Comparison of ENCODE assay signal across 8 cellular contexts in genomic region chr3:136862953-136863352, GRCh38. TPM values are rescaled to one million over a fixed set of nuclear protein-coding genes. Genes with fewer than 3 reads are reported as not detected.
DNase-seq lines count a peak whose midpoint lies in the region; ATAC-seq and TF ChIP-seq lines count a peak whose summit lies in the region.

No MANE protein-coding gene starts in this region.

- peak overlapping the region; percentile 82 for H3K4me2 ChIP-seq in neuronal stem cell (ENCODE audit: insufficient read depth, low read length, poor library complexity, severe bottlenecking)

- H3K14ac ChIP-seq in neuronal stem cell (ENCODE audit: low read length): no peak overlapping the region

- no peak overlapping the region for H3K9ac ChIP-seq in neuronal stem cell (ENCODE audit: low read depth, low read length, poor library complexity)

- intact Hi-C loops in CD8-positive, alpha-beta T cell (cut with DNase I, micrococcal nuclease): loop anchor here (1.0 to 10.0 kb wide), 11 partner anchors 8 to 1732 kb away; partner anchors contain the start of genes MSL2 (in 2 of the 2), STAG1 (in 2 of the 2), CEP70 (in 1 of the 2) and PCCB (in 1 of the 2)
- intact Hi-C loops in posterior vena cava (cut with DNase I): loop anchor here in 1 of 2 donors (5.0 kb wide), 1 partner anchor 896 kb away; the partner anchor contains the start of gene PPP2R3A

- no peak for TF ChIP-seq CTCF in CD8-positive, alpha-beta T cell (IDR thresholded peaks at IDR 0.05)

- no peak overlapping the region for H4K91ac ChIP-seq in neuronal stem cell (ENCODE audit: low read depth, low read length, poor library complexity)

- no peaks in the 10 kb centered on the region for H3K27me3 Mint-ChIP-seq in CD8-positive, alpha-beta T cell (ENCODE audit: low read depth)
- H3K27me3 Mint-ChIP-seq in effector memory CD8-positive, alpha-beta T cell: no peaks in the 10 kb centered on the region

- no peak for DNase-seq in CD8-positive, alpha-beta T cell
- DNase-seq in MG63 (no peak), neuronal stem cell (ENCODE audit: low spot score) (no peak), posterior vena cava (ENCODE audit: low spot score) (no peak), NCI-H446 treated with DMSO at 0.1 percent for 48 hours (lab: John Stamatoyannopoulos, UW) (no peak)
- no peak for DNase-seq in effector memory CD8-positive, alpha-beta T cell

- H3K4me3 Mint-ChIP-seq in CD8-positive, alpha-beta T cell: peak overlapping the region; percentile 90
- peak overlapping the region; percentile 93 to 94 for H3K4me3 Mint-ChIP-seq in effector memory CD8-positive, alpha-beta T cell

- H3K36me3 Mint-ChIP-seq in CD8-positive, alpha-beta T cell: peaks cover 31% of the 10 kb centered on the region
- H3K36me3 Mint-ChIP-seq in effector memory CD8-positive, alpha-beta T cell (ENCODE audit: insufficient read depth): peaks cover 25% of the 10 kb centered on the region

- no peak overlapping the region for H2BK15ac ChIP-seq in neuronal stem cell (ENCODE audit: low read length)

- peaks cover 67% of the 10 kb centered on the region for H3K4me1 Mint-ChIP-seq in CD8-positive, alpha-beta T cell (ENCODE audit: low read depth)
- peaks cover 39 to 65% of the 10 kb centered on the region in 2 donors for H3K4me1 Mint-ChIP-seq in effector memory CD8-positive, alpha-beta T cell (ENCODE audit: low read depth in 2 of 2)

- no peak overlapping the region for H3K4ac ChIP-seq in neuronal stem cell (ENCODE audit: low read length)

- no peak for ATAC-seq in CD8-positive, alpha-beta T cell
- no peak for ATAC-seq in effector memory CD8-positive, alpha-beta T cell (replicated peaks)
- ATAC-seq in GM18907 (IDR thresholded peaks at IDR 0.05; ENCODE audit: unreplicated experiment) (no peak), HG03025 (IDR thresholded peaks at IDR 0.05; ENCODE audit: low FRiP score, unreplicated experiment) (no peak)

- H3K9me3 ChIP-seq in CD8-positive, alpha-beta T cell (ENCODE audit: low read length): no peaks in the 10 kb centered on the region
- H3K9me3 ChIP-seq in MG63: no peaks in the 10 kb centered on the region
- H3K9me3 ChIP-seq in neuronal stem cell (replicated peaks in 1 of 2; ENCODE audit: control insufficient read depth in 2 of 2, insufficient read depth in 1 of 2, low read depth in 1 of 2, low read length in 2 of 2): peaks cover 2 to 3% of the 10 kb centered on the region in 2 donors

- POLR2A ChIA-PET in CD8-positive, alpha-beta T cell (lab: Charles Lee): interaction anchor here (0.8 to 4.8 kb wide), 8 partner anchors 8 to 110 kb away, joined by 3 to 83 read pairs (median 5); partner anchors contain the start of gene STAG1

- peaks cover 27% of the 10 kb centered on the region for H3K4me1 ChIP-seq in CD8-positive, alpha-beta T cell (ENCODE audit: insufficient read depth, low read length)
- H3K4me1 ChIP-seq in neuronal stem cell (ENCODE audit: control insufficient read depth in 2 of 2, insufficient read depth in 1 of 2, low read depth in 1 of 2, low read length in 2 of 2): peaks cover 6 to 9% of the 10 kb centered on the region in 2 donors

- CTCF ChIA-PET in CD8-positive, alpha-beta T cell (lab: Charles Lee): interaction anchor here (0.5 to 5.9 kb wide), 4 partner anchors 36 to 667 kb away, joined by 3 to 46 read pairs (median 3); partner anchors contain the start of genes MSL2 and STAG1

- no peaks in the 10 kb centered on the region for H3K36me3 ChIP-seq in CD8-positive, alpha-beta T cell (ENCODE audit: insufficient read depth, low read length)
- peaks cover 22% of the 10 kb centered on the region for H3K36me3 ChIP-seq in MG63
- peaks cover 0 to 20% of the 10 kb centered on the region in 2 donors for H3K36me3 ChIP-seq in neuronal stem cell (replicated peaks in 1 of 2; ENCODE audit: control insufficient read depth in 2 of 2, insufficient read depth in 2 of 2, low read length in 2 of 2)

- H4K8ac ChIP-seq in neuronal stem cell (ENCODE audit: low read depth, low read length): no peak overlapping the region

- H3K18ac ChIP-seq in neuronal stem cell (ENCODE audit: low read length): no peak overlapping the region

- H3K9me3 Mint-ChIP-seq in CD8-positive, alpha-beta T cell: no peaks in the 10 kb centered on the region
- H3K9me3 Mint-ChIP-seq in effector memory CD8-positive, alpha-beta T cell: no peaks in the 10 kb centered on the region

- H3K27me3 ChIP-seq in CD8-positive, alpha-beta T cell (ENCODE audit: insufficient read depth, low read length): no peaks in the 10 kb centered on the region
- H3K27me3 ChIP-seq in MG63 (no peaks in the 10 kb centered on the region), neuronal stem cell (ENCODE audit: control insufficient read depth in 3 of 3, insufficient read depth in 3 of 3, low read depth in 1 of 3, low read length in 3 of 3) (no peaks in the 10 kb centered on the region)

- H3K23ac ChIP-seq in neuronal stem cell (ENCODE audit: low read depth, low read length, poor library complexity): no peak overlapping the region

- no peak overlapping the region for H2BK120ac ChIP-seq in neuronal stem cell (ENCODE audit: low read depth, low read length)

- H3K79me1 ChIP-seq in neuronal stem cell (ENCODE audit: low read depth, low read length): peaks cover 2% of the 10 kb centered on the region

- no CpG with 5 or more reads among the region's 12 CpGs for WGBS in neuronal stem cell (ENCODE audit: extremely low coverage in 2 of 2, insufficient read length in 2 of 2, insufficient replicate concordance in 1 of 2), 2 donors

- H2AFZ ChIP-seq in neuronal stem cell (ENCODE audit: low read length): peak overlapping the region; percentile 99

- H2BK5ac ChIP-seq in neuronal stem cell (ENCODE audit: low read length): peak overlapping the region; percentile 98

- H3K27ac Mint-ChIP-seq in CD8-positive, alpha-beta T cell: peak overlapping the region; percentile 98
- H3K27ac Mint-ChIP-seq in effector memory CD8-positive, alpha-beta T cell: peak overlapping the region; percentile 94 to 96

- no peak overlapping the region for H2AK5ac ChIP-seq in neuronal stem cell (ENCODE audit: low read depth, low read length)

- no peak overlapping the region for H2BK12ac ChIP-seq in neuronal stem cell (ENCODE audit: low read length)

- peak overlapping the region; percentile 76 for H3K4me3 ChIP-seq in CD8-positive, alpha-beta T cell (ENCODE audit: low read depth, low read length)
- H3K4me3 ChIP-seq in MG63 (peak overlapping the region; percentile 72), neuronal stem cell (ENCODE audit: low read length in 2 of 2) (peak overlapping the region; percentile 96 to 97)

- H3K27ac ChIP-seq in CD8-positive, alpha-beta T cell (ENCODE audit: low read depth, low read length): peak overlapping the region; percentile 86
- H3K27ac ChIP-seq in neuronal stem cell (replicated peaks; ENCODE audit: low read length): peak overlapping the region; percentile 95

RNA-seq across cellular contexts. Expression of gene NCK1, which starts 0.9 kb away (rescaled TPM):
- total RNA-seq in CD8-positive, alpha-beta T cell: 10 to 100 TPM; 54.8 to 68.7 TPM
- 48.6 and 107 TPM in 2 replicates for total RNA-seq in MG63 (2014; rRNA removed; shearing (Covaris generic); ENCODE audit: low replicate concordance)
- polyA plus RNA-seq in neuronal stem cell (2013, experiment 1 of 2): 20.9 TPM
- 22.2 TPM for polyA plus RNA-seq in neuronal stem cell (2013, experiment 2 of 2)
- total RNA-seq in posterior vena cava: 10 to 100 TPM; 27.2 to 32.4 TPM

RNA-seq across cellular contexts. Expression of gene SLC35G2, which starts 44.0 kb away (rescaled TPM):
- under 1 TPM in 1 of 2 experiments, not detected in 1; 0.24 TPM for total RNA-seq in CD8-positive, alpha-beta T cell
- total RNA-seq in MG63 (2014; rRNA removed; shearing (Covaris generic); ENCODE audit: low replicate concordance): 6.7 and 8.9 TPM in 2 replicates
- polyA plus RNA-seq in neuronal stem cell (2013, experiment 1 of 2): 0.82 TPM
- polyA plus RNA-seq in neuronal stem cell (2013, experiment 2 of 2): 0.73 TPM
- total RNA-seq in posterior vena cava: 1 to 10 TPM; 6.9 to 7.3 TPM
